In genomic region chr16:61937646-61938045, GRCh38 we compare ENCODE assay signal across 22 cellular contexts.
"Had no signal": no experiment of that assay in that cellular context is flagged by ENCODE, and none has a peak within 500 bp of the region (broad histone marks: within the 10 kb centered on the region; RNA-seq: fewer than 3 reads in every experiment).

No MANE protein-coding gene starts in this region.

- DNase-seq: activated CD4-positive, alpha-beta T cell treated with anti-CD3 and anti-CD28 coated beads for 48 hours; activated CD4-positive, alpha-beta T cell treated with anti-CD3 and anti-CD28 coated beads, Interleukin-2, amount 50 U/mL, for 4 hours; activated CD4-positive, CD25-positive, alpha-beta regulatory T cell treated with anti-CD3 and anti-CD28 coated beads, Interleukin-2, amount 50 U/mL, for 72 hours; activated CD8-positive, alpha-beta memory T cell treated with anti-CD3 and anti-CD28 coated beads, Interleukin-2, amount 10 ng/mL, durations not matched to agents 7 days and 5 days; activated CD8-positive, alpha-beta T cell treated with anti-CD3 and anti-CD28 coated beads, Interleukin-2, amount 10 ng/mL, durations not matched to agents 7 days and 5 days; activated effector memory CD4-positive, alpha-beta T cell treated with Interleukin-2 at 50 U/mL for 16 hours; activated naive CD4-positive, alpha-beta T cell; activated T-cell treated with anti-CD3 and anti-CD28 coated beads, Interleukin-2, amount 50 U/mL, for 24 hours; aorta; caudate nucleus; colonic mucosa; Kasumi-1; KBM-7; NCI-H1048; NCI-H1436 treated with DMSO at 0.1 percent for 48 hours; NCI-H2029; NCI-H2171; NCI-H2227 treated with DMSO at 0.1 percent for 48 hours; NCI-H446 treated with DMSO at 0.1 percent for 48 hours; NCI-H524 treated with DMSO at 0.1 percent for 48 hours; PC-3; SHP77 treated with DMSO at 0.1 percent for 48 hours had no signal

- ATAC-seq: activated CD8-positive, alpha-beta memory T cell treated with anti-CD3 and anti-CD28 coated beads, Interleukin-2, amount 10 ng/mL, durations not matched to agents 7 days and 5 days; activated CD8-positive, alpha-beta T cell treated with anti-CD3 and anti-CD28 coated beads, Interleukin-2, amount 10 ng/mL, durations not matched to agents 7 days and 5 days had no signal
